ENCODE assay signal across 18 cellular contexts in the genomic region with DNA sequence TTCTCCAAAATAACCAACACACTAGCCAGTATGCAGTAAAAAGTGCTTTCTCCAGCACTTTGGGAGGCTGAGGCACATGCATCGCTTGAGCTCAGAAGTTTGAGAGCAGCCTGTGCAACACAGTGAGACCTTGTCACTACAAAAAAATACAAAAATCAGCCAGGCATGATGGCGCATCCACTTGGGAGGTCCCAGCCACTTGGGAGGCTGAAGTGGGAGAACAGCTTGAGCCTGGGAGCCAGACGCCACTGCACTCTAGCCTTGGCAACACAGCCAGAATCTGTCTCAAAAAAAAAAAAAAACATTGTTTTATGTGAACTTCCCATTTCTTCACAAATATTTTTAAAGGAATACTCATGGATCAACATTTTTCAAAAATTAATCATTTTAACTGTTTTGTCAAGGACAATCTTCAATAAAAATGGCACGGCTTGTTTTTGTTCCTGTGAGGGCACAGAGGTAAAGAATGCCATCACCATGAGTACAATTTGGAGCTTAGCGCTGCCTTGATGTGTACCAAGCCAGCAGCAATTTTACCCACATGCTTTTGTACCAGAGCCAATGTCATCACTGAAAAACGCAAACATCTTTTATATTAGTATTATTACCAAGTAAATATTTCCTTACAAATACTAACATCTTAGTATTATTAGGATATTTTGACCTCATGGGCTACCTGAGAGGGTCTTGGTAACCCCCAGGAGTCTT. TPM values are rescaled to one million over a fixed set of nuclear protein-coding genes. Genes with fewer than 3 reads are reported as not detected.
DNase-seq lines count a peak whose midpoint lies in the region; ATAC-seq, FAIRE-seq and TF ChIP-seq lines count a peak whose summit lies in the region.
"Had no signal": no experiment of that assay in that cellular context is flagged by ENCODE, and none has a peak within 500 bp of the region (broad histone marks: within the 10 kb centered on the region; RNA-seq: fewer than 3 reads in every experiment).

No MANE protein-coding gene starts in this region.

- no peaks in the 10 kb centered on the region for H3K9me3 ChIP-seq in kidney (ENCODE audit: control insufficient read depth in 1 of 2, low read length in 2 of 2)
- no peaks in the 10 kb centered on the region for H3K9me3 ChIP-seq in aorta (ENCODE audit: control insufficient read depth, low read length)
- H3K9me3 ChIP-seq in tibial nerve = no peaks in the 10 kb centered on the region
- H3K9me3 ChIP-seq: Caco-2, colonic mucosa, gastrocnemius medialis had no signal

- H3K27ac ChIP-seq in kidney (ENCODE audit: low read depth in 2 of 2, low read length in 2 of 2) (no peak overlapping the region), aorta (ENCODE audit: low read depth in 1 of 2, low read length in 2 of 2) (peak overlapping the region; percentile 43 to 63), tibial nerve (no peak overlapping the region)
- H3K27ac ChIP-seq: colonic mucosa, gastrocnemius medialis had no signal

- TF ChIP-seq EP300 in tibial nerve (IDR thresholded peaks at IDR 0.05) = no peak

- intact Hi-C loops in Right ventricle myocardium superior (cut with DNase I) = no loop called here
- intact Hi-C loops in cardiac septum (cut with DNase I) = no loop called here
- intact Hi-C loops in kidney (cut with DNase I) = no loop called here
- intact Hi-C loops in aorta (cut with DNase I) = no loop called here

- no peak for FAIRE-seq in kidney (lab: Jason Lieb, UNC)
- FAIRE-seq in GM19239 (lab: Jason Lieb, UNC) = no peak
- FAIRE-seq: H54 had no signal

- ATAC-seq in Right ventricle myocardium superior (ENCODE audit: poor library complexity) (peak; percentile 21), aorta (ENCODE audit: low FRiP score) (peak; percentile 52), HG03378 (IDR thresholded peaks at IDR 0.05; ENCODE audit: unreplicated experiment) (no peak)
- ATAC-seq: gastrocnemius medialis; natural killer cell treated with Interleukin-12 subunit alpha and Interleukin-12 subunit beta and Interleukin-15 and Interleukin-18, amount 100 ng/mL, for 72 hours; stimulated activated naive CD8-positive, alpha-beta T cell treated with anti-CD3 and anti-CD28 coated beads, Interleukin-15, amount 100 ng/mL, for 72 hours had no signal

- no peak overlapping the region for H3K9ac ChIP-seq in kidney (ENCODE audit: low read length in 2 of 2)

- H3K4me1 ChIP-seq in kidney (ENCODE audit: control insufficient read depth in 1 of 2, insufficient read depth in 1 of 2, low read depth in 1 of 2, low read length in 2 of 2) (no peaks in the 10 kb centered on the region), aorta (ENCODE audit: control insufficient read depth in 1 of 2, insufficient read depth in 2 of 2, low read length in 2 of 2) (peaks cover 0 to 5% of the 10 kb centered on the region in 2 donors), tibial nerve (peaks cover 0 to 28% (median 0%) of the 10 kb centered on the region in 4 donors)
- H3K4me1 ChIP-seq: Caco-2, colonic mucosa had no signal

- H3K27me3 ChIP-seq in aorta (ENCODE audit: control insufficient read depth in 1 of 2, insufficient read depth in 2 of 2, low read length in 1 of 2) (no peaks in the 10 kb centered on the region), tibial nerve (no peaks in the 10 kb centered on the region)
- H3K27me3 ChIP-seq: colonic mucosa, gastrocnemius medialis had no signal

- 12 to 19% methylated on average over 6 of the region's 6 CpGs for WGBS in aorta, 2 donors
- 50 to 60% methylated on average over 6 of the region's 6 CpGs for WGBS in tibial nerve, 2 donors

- no peak for DNase-seq in Right ventricle myocardium superior
- DNase-seq in cardiac septum (ENCODE audit: low spot score) = no peak
- peak; percentile 84 for DNase-seq in NCI-H2171 (lab: John Stamatoyannopoulos, UW)
- peak; percentile 79 for DNase-seq in kidney
- DNase-seq in aorta = no peak
- DNase-seq in GM19239 (ENCODE audit: insufficient read length, low spot score) = no peak
- no peak for DNase-seq in tibial nerve (ENCODE audit: low spot score in 2 of 2)
- DNase-seq: activated CD4-positive, CD25-positive, alpha-beta regulatory T cell; activated effector memory CD4-positive, alpha-beta T cell treated with Interleukin-2 at 50 U/mL for 16 hours; Caco-2; colonic mucosa; gastrocnemius medialis; Karpas-422; stimulated activated naive CD8-positive, alpha-beta T cell treated with anti-CD3 and anti-CD28 coated beads, Interleukin-15, amount 100 ng/mL, for 72 hours had no signal

- no peak for TF ChIP-seq CTCF in kidney (IDR thresholded peaks at IDR 0.05; ENCODE audit: borderline replicate concordance, extremely low read depth, insufficient read depth)
- TF ChIP-seq CTCF in tibial nerve (IDR thresholded peaks at IDR 0.05) = no peak

- no peak overlapping the region for H3K4me3 ChIP-seq in kidney (ENCODE audit: low read length in 2 of 2)
- H3K4me3 ChIP-seq in aorta (ENCODE audit: low read length in 2 of 2) = no peak overlapping the region
- H3K4me3 ChIP-seq in tibial nerve = no peak overlapping the region
- H3K4me3 ChIP-seq: colonic mucosa, gastrocnemius medialis, lung had no signal

- H3K36me3 ChIP-seq in kidney (ENCODE audit: control insufficient read depth in 1 of 2, insufficient read depth in 2 of 2, low read length in 2 of 2) (peaks cover 0 to 6% of the 10 kb centered on the region in 2 donors), aorta (ENCODE audit: control insufficient read depth in 1 of 2, insufficient read depth in 2 of 2, low read length in 1 of 2) (no peaks in the 10 kb centered on the region), tibial nerve (peaks cover 0 to 40% (median 0%) of the 10 kb centered on the region in 3 donors)
- H3K36me3 ChIP-seq: colonic mucosa had no signal

- TF ChIP-seq POLR2A in tibial nerve (IDR thresholded peaks at IDR 0.05) = no peak

RNA-seq across cellular contexts. Expression of a gene that starts 26.7 kb away (rescaled TPM):
- 115 TPM for total RNA-seq in Right ventricle myocardium superior
- 106 TPM for total RNA-seq in cardiac septum
- total RNA-seq in kidney = 166 TPM
- 194 TPM for polyA plus RNA-seq in kidney (ENCODE audit: insufficient read depth, low read depth, low replicate concordance)
- total RNA-seq in aorta = 100 to 1,000 TPM; 135 to 165 TPM
- polyA plus RNA-seq in aorta = 100 to 1,000 TPM; 118 to 124 TPM
- total RNA-seq in tibial nerve = 10 to 100 TPM; 69.6 to 93.0 (median 81.6) TPM

RNA-seq across cellular contexts. Expression of a gene that starts 47.0 kb away (rescaled TPM):
- total RNA-seq in Right ventricle myocardium superior (19.5 TPM), cardiac septum (21.6 TPM), kidney (20.3 TPM), aorta (10 to 100 TPM; 16.6 to 31.0 TPM), tibial nerve (10 to 100 TPM; 21.6 to 40.4 (median 25.2) TPM)
- polyA plus RNA-seq in kidney (ENCODE audit: insufficient read depth, low read depth, low replicate concordance) (5.6 TPM), aorta (1 to 10 TPM; 3.5 to 9.2 TPM)

Comparison
In these comparisons a context has a peak if more than half of its experiments do, and no peak if none do; other contexts are left out.
1. DNase-seq: peak in NCI-H2171 (single experiment) and kidney (single experiment); none in Right ventricle myocardium superior (single experiment), cardiac septum (single experiment), aorta (0 of 2), GM19239 (single experiment) and tibial nerve (0 of 2).
2. H3K27ac ChIP-seq: peak in aorta (2 of 2); none in kidney (0 of 2) and tibial nerve (0 of 4).